24 cellular contexts compared by ENCODE assay signal in the genomic region with DNA sequence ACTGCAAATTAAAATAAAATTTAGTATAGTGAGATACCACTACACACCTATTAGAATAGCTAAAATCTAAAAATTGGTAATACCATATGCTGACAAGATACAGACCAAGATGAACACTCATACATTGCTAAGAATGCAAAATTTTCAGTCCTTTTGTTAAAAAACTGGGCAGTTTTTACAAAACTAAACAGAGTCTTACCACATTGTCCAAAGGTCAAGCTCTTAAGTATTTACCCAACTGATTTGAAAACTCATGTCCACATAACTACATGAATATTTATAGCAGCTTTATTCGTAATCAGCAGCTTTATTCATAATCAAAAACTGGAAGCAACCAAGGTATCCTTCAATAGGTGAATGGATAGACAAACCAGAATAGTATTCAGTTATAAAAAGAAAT.
"Had no signal": no experiment of that assay in that cellular context is flagged by ENCODE, and none has a peak within 500 bp of the region (broad histone marks: within the 10 kb centered on the region; RNA-seq: fewer than 3 reads in every experiment).

No MANE protein-coding gene starts in this region.

- DNase-seq: heart left ventricle; islet precursor cell; left ventricle myocardium superior; lower lobe of right lung; mammary epithelial cell; mesenchymal stem cell; naive thymus-derived CD4-positive, alpha-beta T cell; ovary; posterior cingulate gyrus; retina; right cardiac atrium; sigmoid colon; small intestine; spleen; stimulated activated CD4-positive, alpha-beta T cell treated with anti-CD3 and anti-CD28 coated beads, Interleukin-4, amount 100 ng/mL, for 24 hours; stimulated activated naive CD4-positive, alpha-beta T cell; uterus had no signal

- H3K36me3 ChIP-seq: ovary, prostate gland, uterus had no signal

- H3K27me3 ChIP-seq: heart left ventricle, ovary, sigmoid colon, spleen, tibial nerve, uterus had no signal

- H3K4me1 ChIP-seq: heart left ventricle, lower lobe of right lung, prostate gland, sigmoid colon, spleen, tibial nerve, uterus had no signal

- H3K4me3 ChIP-seq: heart left ventricle, lower lobe of right lung, ovary, prostate gland, sigmoid colon, spleen, tibial nerve, uterus had no signal

- H3K27ac ChIP-seq: heart left ventricle, lower lobe of right lung, ovary, prostate gland, sigmoid colon, spleen, tibial nerve, uterus had no signal

- H3K27ac Mint-ChIP-seq: mesothelial cell of epicardium; natural killer cell treated with Interleukin-12 subunit alpha and Interleukin-12 subunit beta and Interleukin-15 and Interleukin-18, amount 100 ng/mL, for 72 hours; stimulated activated effector memory CD8-positive, alpha-beta T cell treated with anti-CD3 and anti-CD28 coated beads, Interleukin-12 subunit alpha, Interleukin-12 subunit beta, amount 100 ng/mL, for 72 hours; stimulated activated naive CD8-positive, alpha-beta T cell treated with anti-CD3 and anti-CD28 coated beads, Interleukin-15, Interleukin-2, amounts not matched to agents 100 ng/mL and 50 ng/mL, for 24 hours; type B pancreatic cell had no signal

- H3K27me3 Mint-ChIP-seq: naive thymus-derived CD4-positive, alpha-beta T cell; natural killer cell treated with Interleukin-12 subunit alpha and Interleukin-12 subunit beta and Interleukin-15 and Interleukin-18, amount 100 ng/mL, for 72 hours; stimulated activated naive CD8-positive, alpha-beta T cell treated with anti-CD3 and anti-CD28 coated beads, Interleukin-15, Interleukin-2, amounts not matched to agents 100 ng/mL and 50 ng/mL, for 24 hours; type B pancreatic cell had no signal

- H3K4me3 Mint-ChIP-seq: mesothelial cell of epicardium; naive thymus-derived CD4-positive, alpha-beta T cell; natural killer cell treated with Interleukin-12 subunit alpha and Interleukin-12 subunit beta and Interleukin-15 and Interleukin-18, amount 100 ng/mL, for 72 hours; stimulated activated effector memory CD8-positive, alpha-beta T cell treated with anti-CD3 and anti-CD28 coated beads, Interleukin-12 subunit alpha, Interleukin-12 subunit beta, amount 100 ng/mL, for 72 hours; stimulated activated naive CD8-positive, alpha-beta T cell treated with anti-CD3 and anti-CD28 coated beads, Interleukin-15, Interleukin-2, amounts not matched to agents 100 ng/mL and 50 ng/mL, for 24 hours; type B pancreatic cell had no signal

- H3K4me1 Mint-ChIP-seq: mesothelial cell of epicardium; stimulated activated effector memory CD8-positive, alpha-beta T cell treated with anti-CD3 and anti-CD28 coated beads, Interleukin-12 subunit alpha, Interleukin-12 subunit beta, amount 100 ng/mL, for 72 hours had no signal

- H3K9me3 Mint-ChIP-seq: mesothelial cell of epicardium; naive thymus-derived CD4-positive, alpha-beta T cell; natural killer cell treated with Interleukin-12 subunit alpha and Interleukin-12 subunit beta and Interleukin-15 and Interleukin-18, amount 100 ng/mL, for 72 hours; stimulated activated effector memory CD8-positive, alpha-beta T cell treated with anti-CD3 and anti-CD28 coated beads, Interleukin-12 subunit alpha, Interleukin-12 subunit beta, amount 100 ng/mL, for 72 hours; stimulated activated naive CD8-positive, alpha-beta T cell treated with anti-CD3 and anti-CD28 coated beads, Interleukin-15, Interleukin-2, amounts not matched to agents 100 ng/mL and 50 ng/mL, for 24 hours; type B pancreatic cell had no signal

- ATAC-seq: heart left ventricle; left ventricle myocardium superior; lower lobe of right lung; naive thymus-derived CD4-positive, alpha-beta T cell; natural killer cell treated with Interleukin-12 subunit alpha and Interleukin-12 subunit beta and Interleukin-15 and Interleukin-18, amount 100 ng/mL, for 72 hours; right cardiac atrium; stimulated activated effector memory CD8-positive, alpha-beta T cell treated with anti-CD3 and anti-CD28 coated beads, Interleukin-12 subunit alpha, Interleukin-12 subunit beta, amount 100 ng/mL, for 72 hours had no signal

- FAIRE-seq: small intestine had no signal

- H3K9me3 ChIP-seq: heart left ventricle, lower lobe of right lung, ovary, prostate gland, sigmoid colon, spleen, tibial nerve, uterus had no signal
